11 cellular contexts compared by ENCODE assay signal in genomic region chr6:152975204-152975915, GRCh38. TPM values are rescaled to one million over a fixed set of nuclear protein-coding genes. Genes with fewer than 3 reads are reported as not detected.
A peak's percentile ranks its signal among the peaks of the same experiment; 100 is the strongest.
DNase-seq lines count a peak whose midpoint lies in the region; ATAC-seq and TF ChIP-seq lines count a peak whose summit lies in the region.
"Had no signal": no experiment of that assay in that cellular context is flagged by ENCODE, and none has a peak within 500 bp of the region (broad histone marks: within the 10 kb centered on the region; RNA-seq: fewer than 3 reads in every experiment).

No MANE protein-coding gene starts in this region.

- DNase-seq in SIG-M5 treated with dmso at 0.1 percent for 504 hours (lab: John Stamatoyannopoulos, UW; ENCODE audit: unreplicated experiment) (peak; percentile 87), right lobe of liver (no peak), GM13976 (ENCODE audit: low spot score) (no peak), NCI-H446 (lab: John Stamatoyannopoulos, UW) (no peak), A172 (ENCODE audit: low spot score) (no peak)
- DNase-seq in stimulated activated CD4-positive, alpha-beta T cell treated with anti-CD3 and anti-CD28 coated beads, Interleukin-12 subunit alpha, Interleukin-12 subunit beta, amount 100 ng/mL, for 4 hours = no peak
- DNase-seq: activated CD4-positive, alpha-beta T cell treated with anti-CD3 and anti-CD28 coated beads, Interleukin-2, amount 50 U/mL, for 48 hours; NCI-H446 treated with DMSO at 0.1 percent for 48 hours had no signal

- peaks cover 80% of the 10 kb centered on the region for H3K79me2 ChIP-seq in DOHH2 (ENCODE audit: control insufficient read depth, low read length)

- TF ChIP-seq POLR2A in right lobe of liver (IDR thresholded peaks at IDR 0.05) = no peak

- no peaks in the 10 kb centered on the region for H3K9me2 ChIP-seq in DOHH2 (replicated peaks; ENCODE audit: control insufficient read depth, low read length)

- WGBS in right lobe of liver (ENCODE audit: insufficient coverage, low coverage, low lambda C conversion rate, missing lambda C conversion rate) = 33% methylated on average over 4 of the region's 4 CpGs

- TF ChIP-seq CTCF in DOHH2 (IDR thresholded peaks at IDR 0.05; ENCODE audit: low read depth, low read length, poor library complexity, severe bottlenecking) (no peak), right lobe of liver (IDR thresholded peaks at IDR 0.05) (no peak), GM13976 (IDR thresholded peaks at IDR 0.05; ENCODE audit: borderline replicate concordance, control extremely low read depth, extremely low read depth, insufficient read depth, missing control alignments) (no peak)

- H3K4me3 ChIP-seq in DOHH2 (ENCODE audit: low read length) (no peak overlapping the region), right lobe of liver (no peak overlapping the region)
- H3K4me3 ChIP-seq: suprapubic skin had no signal

- H3K27ac ChIP-seq in DOHH2 (ENCODE audit: low read depth, low read length) (no peak overlapping the region), right lobe of liver (peak overlapping the region in 1 of 3 donors; percentile 2)
- H3K27ac ChIP-seq: suprapubic skin had no signal

- H3F3A ChIP-seq in DOHH2 (ENCODE audit: control insufficient read depth, insufficient read depth) = peaks cover 54% of the 10 kb centered on the region

- peak; percentile 43 for ATAC-seq in HG02623 (IDR thresholded peaks at IDR 0.05; ENCODE audit: unreplicated experiment)
- ATAC-seq in right lobe of liver = peak; percentile 83 to 98 (median 90)

- peaks cover 99% of the 10 kb centered on the region for H3K36me3 ChIP-seq in DOHH2 (ENCODE audit: control insufficient read depth, low read length)
- peaks cover 0 to 26% (median 4%) of the 10 kb centered on the region in 4 donors for H3K36me3 ChIP-seq in right lobe of liver

- intact Hi-C loops in right lobe of liver (cut with DNase I) = no loop called here

- H3K4me2 ChIP-seq in DOHH2 (ENCODE audit: low read length) = 0 out of 2 replicates have a peak overlapping the region, but pooled peaks have one; percentile 6

- no peaks in the 10 kb centered on the region for H3K9me3 ChIP-seq in DOHH2 (ENCODE audit: control insufficient read depth, insufficient read depth, low read length)
- H3K9me3 ChIP-seq in right lobe of liver = no peaks in the 10 kb centered on the region
- H3K9me3 ChIP-seq: suprapubic skin had no signal

- no peaks in the 10 kb centered on the region for H3K27me3 ChIP-seq in DOHH2 (ENCODE audit: control insufficient read depth, low read length)
- no peaks in the 10 kb centered on the region for H3K27me3 ChIP-seq in right lobe of liver
- H3K27me3 ChIP-seq: suprapubic skin had no signal

- H3K4me1 ChIP-seq in DOHH2 (ENCODE audit: control insufficient read depth, low read length) = peaks cover 39% of the 10 kb centered on the region
- H3K4me1 ChIP-seq in right lobe of liver = peaks cover 0 to 6% (median 0%) of the 10 kb centered on the region in 4 donors
- H3K4me1 ChIP-seq: suprapubic skin had no signal

- H4K20me1 ChIP-seq in DOHH2 (ENCODE audit: control insufficient read depth, insufficient read depth, low read depth, low read length) = peaks cover 46% of the 10 kb centered on the region

- in situ Hi-C loops in GM13976 (cut with MboI; ENCODE audit: low sequenced_read_pairs, unreplicated experiment) = no loop called here

RNA-seq across cellular contexts. Expression of gene FBXO5, which starts 7.5 kb away (rescaled TPM):
- total RNA-seq in right lobe of liver = 1 to 10 TPM in 5 of 6 experiments, under 1 TPM in 1; 0.97 to 3.0 (median 2.5) TPM
- 48.1 and 63.8 TPM in 2 replicates for total RNA-seq in A172 (2014; rRNA removed; shearing (Covaris generic))

RNA-seq across cellular contexts. Expression of gene MTRF1L, which starts 27.1 kb away (rescaled TPM):
- 10 to 100 TPM in 3 of 6 experiments, 1 to 10 TPM in 3; 6.1 to 16.8 (median 9.7) TPM for total RNA-seq in right lobe of liver
- total RNA-seq in A172 (2014; rRNA removed; shearing (Covaris generic)) = 22.8 and 30.2 TPM in 2 replicates

Comparison
In these comparisons a context has a peak if more than half of its experiments do, and no peak if none do; other contexts are left out.
1. RNA of gene FBXO5, which starts 7.5 kb away (total RNA-seq): 48.1 to 63.8 TPM in A172; 0.97 to 3.0 TPM in right lobe of liver; every median in the first group is over 10 times any median in the second.